In the genomic region with DNA sequence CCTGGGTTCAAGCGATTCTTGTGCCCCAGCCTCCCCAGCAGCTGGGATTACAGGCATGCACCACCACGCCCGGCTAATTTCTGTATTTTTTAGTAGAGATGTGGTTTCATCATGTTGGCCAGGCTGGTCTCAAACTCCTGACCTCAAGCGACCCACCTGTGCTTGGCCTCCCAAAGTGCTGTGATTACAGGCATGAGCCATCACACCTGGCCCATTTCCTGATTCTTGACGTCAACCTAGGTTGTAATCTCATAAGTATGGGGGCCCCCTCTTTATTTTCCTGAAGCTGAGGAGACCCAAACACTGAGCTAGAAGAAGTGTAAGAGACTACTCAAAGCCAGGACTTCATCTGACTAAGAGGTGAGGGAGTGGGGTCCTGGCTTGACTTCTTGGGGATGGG, we compare ENCODE assay signal across 15 cellular contexts. TPM values are rescaled to one million over a fixed set of nuclear protein-coding genes. Genes with fewer than 3 reads are reported as not detected.
DNase-seq lines count a peak whose midpoint lies in the region; ATAC-seq and TF ChIP-seq lines count a peak whose summit lies in the region.
"Had no signal": no experiment of that assay in that cellular context is flagged by ENCODE, and none has a peak within 500 bp of the region (broad histone marks: within the 10 kb centered on the region; RNA-seq: fewer than 3 reads in every experiment).

No MANE protein-coding gene starts in this region.

- no peak for TF ChIP-seq RAD21 in IMR-90 (IDR thresholded peaks at IDR 0.05; ENCODE audit: low read length)

- H3K79me1 ChIP-seq in IMR-90 (ENCODE audit: low read depth in 1 of 2, low read length in 2 of 2), result peaks cover 22 to 66% of the 10 kb centered on the region in 2 experiments; a peak in 3 of 4 replicates
- H3K79me1 ChIP-seq in mesenchymal stem cell (replicated peaks; ENCODE audit: low read length, poor library complexity, severe bottlenecking), result peaks cover 38% of the 10 kb centered on the region

- TF ChIP-seq CTCF in IMR-90 (conservative IDR thresholded peaks at IDR 0.05; ENCODE audit: low read depth, low read length), result no peak

- WGBS in IMR-90 (ENCODE audit: extremely low coverage in 2 of 2, insufficient read length in 1 of 2), 2 experiments, result no CpG with 5 or more reads among the region's 5 CpGs
- 88% methylated on average over 5 of the region's 5 CpGs for WGBS in mesenchymal stem cell

- H4K91ac ChIP-seq in IMR-90 (ENCODE audit: insufficient read depth, low read depth, low read length) (no peak overlapping the region), mesenchymal stem cell (ENCODE audit: low read length) (no peak overlapping the region)

- peaks cover 29% of the 10 kb centered on the region for H3K4me1 Mint-ChIP-seq in activated CD4-positive, alpha-beta T cell treated with anti-CD3 and anti-CD28 coated beads, Interleukin-2, amount 10 ng/mL, durations not matched to agents 7 days and 5 days
- H3K4me1 Mint-ChIP-seq in stimulated activated effector memory CD8-positive, alpha-beta T cell treated with anti-CD3 and anti-CD28 coated beads, Interleukin-12 subunit alpha, Interleukin-12 subunit beta, amount 100 ng/mL, for 72 hours, result peaks cover 28% of the 10 kb centered on the region

- peaks cover 19% of the 10 kb centered on the region; the same call in 1 of the 2 replicates for H3K9me1 ChIP-seq in IMR-90 (ENCODE audit: insufficient read depth, low read length)

- no peak overlapping the region for H3K4ac ChIP-seq in IMR-90 (ENCODE audit: low read depth, low read length)
- H3K4ac ChIP-seq in mesenchymal stem cell (ENCODE audit: low read depth in 1 of 2, low read length in 2 of 2), result no peak overlapping the region

- H2BK12ac ChIP-seq in mesenchymal stem cell (ENCODE audit: low read length in 2 of 2), result no peak overlapping the region

- H2BK15ac ChIP-seq in IMR-90 (ENCODE audit: low read depth, low read length), result no peak overlapping the region
- H2BK15ac ChIP-seq in mesenchymal stem cell (ENCODE audit: low read depth, poor library complexity, severe bottlenecking), result no peak overlapping the region

- H3K27me3 ChIP-seq in IMR-90 (ENCODE audit: control insufficient read depth, insufficient read depth, low read length), result no peaks in the 10 kb centered on the region
- no peaks in the 10 kb centered on the region for H3K27me3 ChIP-seq in mesenchymal stem cell (ENCODE audit: control insufficient read depth in 1 of 2, insufficient read depth in 1 of 2, low read length in 2 of 2)
- H3K27me3 ChIP-seq: Peyer's patch had no signal

- H3K27me3 Mint-ChIP-seq in activated CD4-positive, alpha-beta T cell treated with anti-CD3 and anti-CD28 coated beads, Interleukin-2, amount 10 ng/mL, durations not matched to agents 7 days and 5 days, result no peaks in the 10 kb centered on the region
- H3K27me3 Mint-ChIP-seq: CD4-positive, alpha-beta memory T cell had no signal

- peak overlapping the region; percentile 9; the same call in 1 of the 2 replicates for H2AK5ac ChIP-seq in IMR-90 (ENCODE audit: low read depth, low read length)
- H2AK5ac ChIP-seq in mesenchymal stem cell (ENCODE audit: low read length, severe bottlenecking), result peak overlapping the region; percentile 27

- H3K27ac Mint-ChIP-seq in activated CD4-positive, alpha-beta T cell treated with anti-CD3 and anti-CD28 coated beads, Interleukin-2, amount 10 ng/mL, durations not matched to agents 7 days and 5 days, result peak overlapping the region; percentile 36
- H3K27ac Mint-ChIP-seq in stimulated activated effector memory CD8-positive, alpha-beta T cell treated with anti-CD3 and anti-CD28 coated beads, Interleukin-12 subunit alpha, Interleukin-12 subunit beta, amount 100 ng/mL, for 72 hours, result peak overlapping the region; percentile 34

- dilution Hi-C loops in IMR-90 (cut with HindIII; ENCODE audit: low sequenced_read_pairs, unreplicated experiment), result no loop called here

- peak overlapping the region; percentile 19; the same call in 1 of the 2 replicates for H3K23ac ChIP-seq in IMR-90 (ENCODE audit: low read depth, low read length)
- no peak overlapping the region for H3K23ac ChIP-seq in mesenchymal stem cell (ENCODE audit: low read length in 2 of 2)

- H3K9ac ChIP-seq in IMR-90 (ENCODE audit: low read depth, low read length) (no peak overlapping the region), mesenchymal stem cell (ENCODE audit: low read length) (no peak overlapping the region)

- in situ Hi-C loops in IMR-90 (cut with MboI; ENCODE audit: low sequenced_read_pairs), result no loop called here

- no TSS peak for BruUV-seq in IMR-90 (replicated peaks; lab: Mats Ljungman, UMichigan)

- no peak for ATAC-seq in IMR-90 (ENCODE audit: low read depth)
- no peak for ATAC-seq in stimulated activated effector memory CD8-positive, alpha-beta T cell treated with anti-CD3 and anti-CD28 coated beads, Interleukin-12 subunit alpha, Interleukin-12 subunit beta, amount 100 ng/mL, for 72 hours

- no peak for TF ChIP-seq POLR2A in IMR-90 (IDR thresholded peaks at IDR 0.05; ENCODE audit: low read depth, low read length)

- POLR2A ChIA-PET in activated CD4-positive, alpha-beta T cell treated with anti-CD3 and anti-CD28 coated beads, Interleukin-2, amount 10 ng/mL, durations not matched to agents 7 days and 5 days (lab: Charles Lee), result no interaction called here
- POLR2A ChIA-PET in IMR-90 (lab: Charles Lee; ENCODE audit: unreplicated experiment), result no interaction called here

- H3K27ac ChIP-seq in IMR-90 (ENCODE audit: insufficient read depth, low read length) (no peak overlapping the region), mesenchymal stem cell (ENCODE audit: low read length, poor library complexity, severe bottlenecking) (no peak overlapping the region)

- no peaks in the 10 kb centered on the region for H3K9me3 Mint-ChIP-seq in activated CD4-positive, alpha-beta T cell treated with anti-CD3 and anti-CD28 coated beads, Interleukin-2, amount 10 ng/mL, durations not matched to agents 7 days and 5 days
- H3K9me3 Mint-ChIP-seq in stimulated activated effector memory CD8-positive, alpha-beta T cell treated with anti-CD3 and anti-CD28 coated beads, Interleukin-12 subunit alpha, Interleukin-12 subunit beta, amount 100 ng/mL, for 72 hours, result no peaks in the 10 kb centered on the region
- H3K9me3 Mint-ChIP-seq: CD4-positive, alpha-beta memory T cell had no signal

- H2BK120ac ChIP-seq in IMR-90 (ENCODE audit: low read depth, low read length), result no peak overlapping the region
- H2BK120ac ChIP-seq in mesenchymal stem cell (ENCODE audit: low read depth, low read length), result no peak overlapping the region

- H3K4me3 Mint-ChIP-seq in activated CD4-positive, alpha-beta T cell treated with anti-CD3 and anti-CD28 coated beads, Interleukin-2, amount 10 ng/mL, durations not matched to agents 7 days and 5 days, result no peak overlapping the region
- no peak overlapping the region for H3K4me3 Mint-ChIP-seq in stimulated activated effector memory CD8-positive, alpha-beta T cell treated with anti-CD3 and anti-CD28 coated beads, Interleukin-12 subunit alpha, Interleukin-12 subunit beta, amount 100 ng/mL, for 72 hours
- H3K4me3 Mint-ChIP-seq: CD4-positive, alpha-beta memory T cell had no signal

- H3K9me3 ChIP-seq in IMR-90 (ENCODE audit: control insufficient read depth, insufficient read depth, low read length) (no peaks in the 10 kb centered on the region), mesenchymal stem cell (ENCODE audit: control insufficient read depth, low read length) (no peaks in the 10 kb centered on the region)
- H3K9me3 ChIP-seq: Peyer's patch had no signal

- H2BK20ac ChIP-seq in IMR-90 (ENCODE audit: low read depth, low read length), result no peak overlapping the region

- CTCF ChIA-PET in activated CD4-positive, alpha-beta T cell treated with anti-CD3 and anti-CD28 coated beads, Interleukin-2, amount 10 ng/mL, durations not matched to agents 7 days and 5 days (lab: Charles Lee), result interaction anchor here (1.0 to 2.0 kb wide), 4 partner anchors 10 to 24 kb away, joined by 4 to 10 read pairs (median 5); partner anchors contain the start of gene SLC9A1
- CTCF ChIA-PET in IMR-90 (lab: Yijun Ruan, JAX), result no interaction called here

- H3K4me1 ChIP-seq in IMR-90 (ENCODE audit: control insufficient read depth, insufficient read depth, low read length) (peaks cover 3% of the 10 kb centered on the region; the same call in 1 of the 2 replicates), mesenchymal stem cell (ENCODE audit: control insufficient read depth, insufficient read depth, low read depth, low read length) (peaks cover 21% of the 10 kb centered on the region)

- H4K8ac ChIP-seq in IMR-90 (ENCODE audit: low read depth in 2 of 2, low read length in 2 of 2) (no peak overlapping the region), mesenchymal stem cell (ENCODE audit: low read length) (no peak overlapping the region)

- H2AK9ac ChIP-seq in IMR-90 (replicated peaks; ENCODE audit: low read depth, low read length, poor library complexity), result no peak overlapping the region

- H3K56ac ChIP-seq in IMR-90 (ENCODE audit: extremely low read depth, insufficient read depth, low read length), result no peak overlapping the region

- intact Hi-C loops in IMR-90 (cut with micrococcal nuclease), result no loop called here

- peaks cover 23% of the 10 kb centered on the region for H4K20me1 ChIP-seq in IMR-90 (ENCODE audit: insufficient read depth, low read length)

- no peak for DNase-seq in activated CD4-positive, alpha-beta T cell treated with anti-CD3 and anti-CD28 coated beads, Interleukin-2, amount 10 ng/mL, durations not matched to agents 7 days and 5 days
- DNase-seq in activated CD4-positive, alpha-beta T cell treated with anti-CD3 and anti-CD28 coated beads, Interleukin-2, amount 50 U/mL, for 4 hours, result no peak
- DNase-seq in IMR-90 (no peak), mesenchymal stem cell (no peak), NCI-H1105 treated with DMSO at 0.1 percent for 48 hours (lab: John Stamatoyannopoulos, UW) (no peak), amniotic stem cell (lab: John Stamatoyannopoulos, UW) (no peak), CD1c-positive myeloid dendritic cell (ENCODE audit: extremely low spot score) (no peak)
- DNase-seq in stimulated activated effector memory CD8-positive, alpha-beta T cell treated with anti-CD3 and anti-CD28 coated beads, Interleukin-12 subunit alpha, Interleukin-12 subunit beta, amount 100 ng/mL, for 72 hours (ENCODE audit: low spot score in 2 of 2), result no peak
- DNase-seq: CD4-positive, alpha-beta memory T cell; DMS79; GOT3; KBM-7; NCI-H1694; NCI-H69 had no signal

- H2BK5ac ChIP-seq in IMR-90 (ENCODE audit: low read depth, low read length, poor library complexity, severe bottlenecking) (no peak overlapping the region), mesenchymal stem cell (ENCODE audit: low read depth, low read length, poor library complexity, severe bottlenecking) (no peak overlapping the region)

- no peaks in the 10 kb centered on the region for H3K36me3 ChIP-seq in IMR-90 (ENCODE audit: control insufficient read depth, insufficient read depth, low read length)
- H3K36me3 ChIP-seq in mesenchymal stem cell (ENCODE audit: control insufficient read depth in 1 of 2, insufficient read depth in 2 of 2, low read depth in 1 of 2, low read length in 2 of 2), result peaks cover 7 to 9% of the 10 kb centered on the region in 2 experiments
- H3K36me3 ChIP-seq: Peyer's patch had no signal

- H3K14ac ChIP-seq in IMR-90 (replicated peaks; ENCODE audit: low read depth, low read length), result no peak overlapping the region
- H3K14ac ChIP-seq in mesenchymal stem cell (ENCODE audit: low read length in 2 of 2), result no peak overlapping the region

- H3K4me3 ChIP-seq in IMR-90 (ENCODE audit: insufficient read depth, low read depth, low read length) (no peak overlapping the region), mesenchymal stem cell (ENCODE audit: insufficient read depth in 1 of 2, low read depth in 1 of 2, low read length in 2 of 2) (no peak overlapping the region)
- H3K4me3 ChIP-seq: Peyer's patch had no signal

- peaks cover 13% of the 10 kb centered on the region for H3K36me3 Mint-ChIP-seq in activated CD4-positive, alpha-beta T cell treated with anti-CD3 and anti-CD28 coated beads, Interleukin-2, amount 10 ng/mL, durations not matched to agents 7 days and 5 days (ENCODE audit: low read depth)
- peaks cover 16% of the 10 kb centered on the region for H3K36me3 Mint-ChIP-seq in stimulated activated effector memory CD8-positive, alpha-beta T cell treated with anti-CD3 and anti-CD28 coated beads, Interleukin-12 subunit alpha, Interleukin-12 subunit beta, amount 100 ng/mL, for 72 hours

- H2AFZ ChIP-seq in IMR-90 (replicated peaks; ENCODE audit: low read length, poor library complexity), result no peak overlapping the region
- no peak overlapping the region for H2AFZ ChIP-seq in mesenchymal stem cell (ENCODE audit: low read depth, low read length)

- H3K18ac ChIP-seq in IMR-90 (ENCODE audit: low read depth, low read length), result no peak overlapping the region
- no peak overlapping the region for H3K18ac ChIP-seq in mesenchymal stem cell (ENCODE audit: low read depth in 1 of 2, low read length in 2 of 2)

- no peak overlapping the region for H4K5ac ChIP-seq in IMR-90 (ENCODE audit: low read depth, low read length)

- H3K4me2 ChIP-seq in IMR-90 (ENCODE audit: low read depth, low read length), result no peak overlapping the region
- H3K4me2 ChIP-seq in mesenchymal stem cell (ENCODE audit: low read length, poor library complexity, severe bottlenecking), result no peak overlapping the region

RNA-seq across cellular contexts. Expression of gene SLC9A1, which starts 21.8 kb away (rescaled TPM):
- total RNA-seq in activated CD4-positive, alpha-beta T cell treated with anti-CD3 and anti-CD28 coated beads, Interleukin-2, amount 10 ng/mL, durations not matched to agents 7 days and 5 days, result 10 to 100 TPM; 24.8 to 32.4 TPM
- total RNA-seq in IMR-90 (2012; rRNA removed), result 1.9 and 2.0 TPM in 2 replicates
- polyA plus RNA-seq in IMR-90 (2012; rRNA removed), result 20.5 and 21.2 TPM in 2 replicates
- 14.3 and 19.8 TPM in 2 replicates for polyA plus RNA-seq in IMR-90 (2012; cell fraction: cytosol; rRNA removed)
- polyA plus RNA-seq in IMR-90 (2012; cell fraction: nucleus; rRNA removed; ENCODE audit: low replicate concordance), result 30.7 and 36.7 TPM in 2 replicates
- polyA plus RNA-seq in mesenchymal stem cell (2013, experiment 1 of 2), result 37.0 TPM
- 36.1 TPM for polyA plus RNA-seq in mesenchymal stem cell (2013, experiment 2 of 2)
